Comparison of ENCODE assay signal across 6 cellular contexts in the genomic region with DNA sequence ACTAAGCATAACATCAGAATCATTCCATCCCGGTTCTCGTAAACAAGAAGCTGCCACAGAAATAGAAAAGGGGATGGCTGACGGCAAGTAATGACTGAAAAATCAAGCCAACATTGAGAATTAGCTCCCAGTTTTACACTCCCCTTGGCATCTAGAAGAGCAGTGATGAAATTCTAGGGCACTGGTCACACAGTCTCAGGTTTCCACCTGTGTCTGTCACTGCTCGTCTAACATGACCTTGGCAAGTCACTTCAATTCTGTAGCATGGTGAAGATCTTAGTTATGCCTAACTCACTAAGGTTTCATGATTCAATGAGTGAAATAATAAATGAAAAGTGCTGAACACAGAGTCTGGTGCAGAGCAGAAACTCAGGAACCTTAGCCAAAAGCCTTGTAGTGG.
"Had no signal": no experiment of that assay in that cellular context is flagged by ENCODE, and none has a peak within 500 bp of the region (broad histone marks: within the 10 kb centered on the region; RNA-seq: fewer than 3 reads in every experiment).

No MANE protein-coding gene starts in this region.

- H3K27ac Mint-ChIP-seq: GM23338, H9, IgD-negative memory B cell had no signal

- H3K4me3 ChIP-seq: GM23338 had no signal

- DNase-seq: H9, HCEC 1CT had no signal

- H3K27ac ChIP-seq: HL-60 had no signal

- H2AFZ ChIP-seq: GM23338 had no signal

- H3K9me3 Mint-ChIP-seq: GM23338, H9 had no signal

- H3K4me3 Mint-ChIP-seq: GM23338, H9, IgD-negative memory B cell had no signal

- H3K4me1 Mint-ChIP-seq: GM23338, H9 had no signal

- ATAC-seq: GM23338, HepG2 had no signal

- H3K27me3 Mint-ChIP-seq: IgD-negative memory B cell had no signal

- H3K36me3 Mint-ChIP-seq: IgD-negative memory B cell had no signal

- H3K4me2 ChIP-seq: GM23338 had no signal
